24 cellular contexts compared by ENCODE assay signal in genomic region chr18:79812052-79812451, GRCh38. TPM values are rescaled to one million over a fixed set of nuclear protein-coding genes. Genes with fewer than 3 reads are reported as not detected.
"Had no signal": no experiment of that assay in that cellular context is flagged by ENCODE, and none has a peak within 500 bp of the region (broad histone marks: within the 10 kb centered on the region; RNA-seq: fewer than 3 reads in every experiment).

No MANE protein-coding gene starts in this region.

- H3K9me3 Mint-ChIP-seq: effector memory CD8-positive, alpha-beta T cell; naive thymus-derived CD8-positive, alpha-beta T cell; stimulated activated effector memory CD8-positive, alpha-beta T cell treated with anti-CD3 and anti-CD28 coated beads, Interleukin-12 subunit alpha, Interleukin-12 subunit beta, amount 100 ng/mL, for 72 hours had no signal

- H3K9me3 ChIP-seq: esophagus squamous epithelium, neutrophil, psoas muscle, right lobe of liver, suprapubic skin, tibial artery, upper lobe of left lung, uterus had no signal

- H3K27me3 ChIP-seq: neutrophil, right lobe of liver, upper lobe of left lung, uterus had no signal

- H3K36me3 ChIP-seq: esophagus squamous epithelium, neutrophil, right lobe of liver, suprapubic skin, tibial artery, upper lobe of left lung, uterus had no signal

- H3K4me3 Mint-ChIP-seq: effector memory CD8-positive, alpha-beta T cell; immature natural killer cell; naive thymus-derived CD8-positive, alpha-beta T cell; stimulated activated effector memory CD8-positive, alpha-beta T cell treated with anti-CD3 and anti-CD28 coated beads, Interleukin-12 subunit alpha, Interleukin-12 subunit beta, amount 100 ng/mL, for 72 hours had no signal

- H3K4me1 Mint-ChIP-seq: immature natural killer cell; naive thymus-derived CD8-positive, alpha-beta T cell; stimulated activated effector memory CD8-positive, alpha-beta T cell treated with anti-CD3 and anti-CD28 coated beads, Interleukin-12 subunit alpha, Interleukin-12 subunit beta, amount 100 ng/mL, for 72 hours had no signal

- H3K27ac ChIP-seq: esophagus squamous epithelium, neutrophil, psoas muscle, right lobe of liver, suprapubic skin, tibial artery, upper lobe of left lung, uterus had no signal

- DNase-seq: cortex of kidney; effector memory CD8-positive, alpha-beta T cell; esophagus squamous epithelium; foreskin fibroblast; immature natural killer cell; left colon; left ventricle myocardium superior; naive thymus-derived CD8-positive, alpha-beta T cell; psoas muscle; retina; right lobe of liver; stimulated activated CD4-positive, alpha-beta T cell treated with anti-CD3 and anti-CD28 coated beads, Interleukin-4, amount 100 ng/mL, for 1 hour; stimulated activated CD8-positive, alpha-beta memory T cell treated with anti-CD3 and anti-CD28 coated beads, Interleukin-4, amount 100 ng/mL, for 48 hours; stimulated activated naive CD8-positive, alpha-beta T cell treated with anti-CD3 and anti-CD28 coated beads, Interleukin-15, Interleukin-2, amounts not matched to agents 100 U/mL and 50 U/mL, for 24 hours; upper lobe of left lung; uterus had no signal

- H3K4me1 ChIP-seq: esophagus squamous epithelium, psoas muscle, right lobe of liver, suprapubic skin, tibial artery, upper lobe of left lung, uterus had no signal

- H3K27ac Mint-ChIP-seq: effector memory CD8-positive, alpha-beta T cell; immature natural killer cell; naive thymus-derived CD8-positive, alpha-beta T cell; stimulated activated effector memory CD8-positive, alpha-beta T cell treated with anti-CD3 and anti-CD28 coated beads, Interleukin-12 subunit alpha, Interleukin-12 subunit beta, amount 100 ng/mL, for 72 hours had no signal

- ATAC-seq: effector memory CD8-positive, alpha-beta T cell; left colon; left ventricle myocardium superior; naive thymus-derived CD8-positive, alpha-beta T cell; psoas muscle; right lobe of liver; stimulated activated effector memory CD8-positive, alpha-beta T cell treated with anti-CD3 and anti-CD28 coated beads, Interleukin-12 subunit alpha, Interleukin-12 subunit beta, amount 100 ng/mL, for 72 hours; stimulated activated naive CD8-positive, alpha-beta T cell treated with anti-CD3 and anti-CD28 coated beads, Interleukin-15, Interleukin-2, amounts not matched to agents 100 U/mL and 50 U/mL, for 24 hours had no signal

- FAIRE-seq: keratinocyte had no signal

- H3K36me3 Mint-ChIP-seq: immature natural killer cell; naive thymus-derived CD8-positive, alpha-beta T cell; stimulated activated effector memory CD8-positive, alpha-beta T cell treated with anti-CD3 and anti-CD28 coated beads, Interleukin-12 subunit alpha, Interleukin-12 subunit beta, amount 100 ng/mL, for 72 hours had no signal

- H3K4me3 ChIP-seq: esophagus squamous epithelium, psoas muscle, right lobe of liver, suprapubic skin, tibial artery, upper lobe of left lung, uterus had no signal

RNA-seq across cellular contexts. Expression of gene KCNG2, which starts 14.3 kb away (rescaled TPM):
- total RNA-seq: epithelial cell of proximal tubule; left colon; left ventricle myocardium superior; naive thymus-derived CD8-positive, alpha-beta T cell; osteoblast; right lobe of liver; suprapubic skin had no signal
- polyA plus RNA-seq: immature natural killer cell; keratinocyte; naive thymus-derived CD8-positive, alpha-beta T cell; neural cell had no signal
